Comparison of ENCODE assay signal across 9 cellular contexts in the genomic region with DNA sequence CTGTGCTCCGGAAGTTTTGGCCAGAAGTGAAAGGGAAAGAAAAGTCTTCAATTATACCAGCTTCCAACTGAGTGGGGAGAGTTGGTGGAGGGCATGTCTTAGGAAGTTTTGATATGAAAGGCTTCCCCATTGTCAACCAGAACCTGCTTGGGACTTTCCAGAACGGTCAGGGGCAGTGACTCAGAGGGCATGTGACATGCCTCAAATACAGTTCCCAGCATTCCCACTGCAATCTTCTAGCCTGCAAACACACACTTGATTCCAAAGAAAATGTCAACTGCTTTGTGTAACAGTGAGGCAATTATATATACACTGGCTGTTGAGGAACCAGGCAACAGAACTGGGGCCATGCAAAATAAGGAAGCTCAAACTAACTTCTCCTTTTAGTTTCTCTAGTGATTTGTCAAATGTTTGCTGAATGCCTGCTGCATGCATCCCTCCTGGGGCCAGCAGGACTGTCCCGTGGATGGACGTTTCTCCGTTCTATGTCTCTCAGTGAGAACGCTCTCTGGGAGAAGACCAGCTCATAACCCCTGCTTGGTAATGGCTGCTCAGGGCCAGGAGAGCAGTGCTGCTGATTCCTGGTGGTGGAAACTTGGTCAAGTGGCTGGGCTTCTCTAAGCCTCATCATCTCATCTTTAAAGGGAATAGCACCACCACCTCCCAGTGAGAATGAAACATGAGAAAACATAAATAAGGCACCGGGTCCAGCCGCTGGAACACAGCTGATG. TPM values are rescaled to one million over a fixed set of nuclear protein-coding genes. Genes with fewer than 3 reads are reported as not detected.
DNase-seq lines count a peak whose midpoint lies in the region; ATAC-seq and TF ChIP-seq lines count a peak whose summit lies in the region.
"Had no signal": no experiment of that assay in that cellular context is flagged by ENCODE, and none has a peak within 500 bp of the region (broad histone marks: within the 10 kb centered on the region; RNA-seq: fewer than 3 reads in every experiment).

No MANE protein-coding gene starts in this region.

- H3K27me3 ChIP-seq in CD8-positive, alpha-beta memory T cell (ENCODE audit: insufficient read depth, low read length, poor library complexity, severe bottlenecking), result no peaks in the 10 kb centered on the region

- H3K27me3 Mint-ChIP-seq in CD8-positive, alpha-beta memory T cell, result no peaks in the 10 kb centered on the region
- no peaks in the 10 kb centered on the region for H3K27me3 Mint-ChIP-seq in dendritic cell treated with granulocyte-macrophage colony-stimulating factor and Interleukin-4, amounts not matched to agents 40 ng/mL and 50 ng/mL, for 4 days

- POLR2A ChIA-PET in CD8-positive, alpha-beta memory T cell (lab: Charles Lee), result no interaction called here
- POLR2A ChIA-PET in OCI-LY7 (lab: Charles Lee), result interaction anchor here (0.6 to 0.8 kb wide), 2 partner anchors 9 to 1307 kb away, joined by 3 to 6 read pairs; no protein-coding TSS in a partner anchor

- no peaks in the 10 kb centered on the region for H3K36me3 ChIP-seq in CD8-positive, alpha-beta memory T cell (ENCODE audit: insufficient read depth, low read length)
- H3K36me3 ChIP-seq in OCI-LY7 (ENCODE audit: insufficient read depth, low read length) (peaks cover 16% of the 10 kb centered on the region; the same call in 1 of the 2 replicates), urinary bladder (ENCODE audit: insufficient read depth) (peaks cover 1% of the 10 kb centered on the region)

- H3K9me2 ChIP-seq in OCI-LY7 (ENCODE audit: insufficient read depth, low read length), result no peaks in the 10 kb centered on the region

- no TSS peak for BruUV-seq in OCI-LY7 (replicated peaks; lab: Mats Ljungman, UMichigan)

- H3K4me2 ChIP-seq in OCI-LY7 (ENCODE audit: low read length), result no peak overlapping the region

- 68% methylated on average over 8 of the region's 8 CpGs for WGBS in urinary bladder

- no peak for DNase-seq in CD8-positive, alpha-beta memory T cell
- DNase-seq in OCI-LY7 (ENCODE audit: low spot score) (peak; percentile 22), mesenteric fat pad (ENCODE audit: low spot score) (peak; percentile 67), activated gamma-delta T cell treated with Interleukin-2 at 50 U/mL for 16 hours (no peak)

- H3K9me3 Mint-ChIP-seq in CD8-positive, alpha-beta memory T cell, result no peaks in the 10 kb centered on the region
- no peaks in the 10 kb centered on the region for H3K9me3 Mint-ChIP-seq in dendritic cell treated with granulocyte-macrophage colony-stimulating factor and Interleukin-4, amounts not matched to agents 40 ng/mL and 50 ng/mL, for 4 days

- no peaks in the 10 kb centered on the region for H3K9me3 ChIP-seq in CD8-positive, alpha-beta memory T cell (ENCODE audit: low read length)
- H3K9me3 ChIP-seq in OCI-LY7 (ENCODE audit: low read length), result no peaks in the 10 kb centered on the region

- no peak overlapping the region for H3K4me3 ChIP-seq in CD8-positive, alpha-beta memory T cell (ENCODE audit: low read length)
- no peak overlapping the region for H3K4me3 ChIP-seq in OCI-LY7 (ENCODE audit: low read depth, low read length, poor library complexity, severe bottlenecking)
- H3K4me3 ChIP-seq in urinary bladder (ENCODE audit: low read depth, low read length), result no peak overlapping the region
- H3K4me3 ChIP-seq: K562 had no signal

- ATAC-seq in GM21786 (IDR thresholded peaks at IDR 0.05; ENCODE audit: unreplicated experiment) (peak; percentile 49), GM21526 (IDR thresholded peaks at IDR 0.05; ENCODE audit: low FRiP score, unreplicated experiment) (no peak)

- no peak overlapping the region for H3K27ac ChIP-seq in CD8-positive, alpha-beta memory T cell (ENCODE audit: low read depth, low read length)
- H3K27ac ChIP-seq in OCI-LY7 (ENCODE audit: low read depth, low read length, poor library complexity, severe bottlenecking) (peak overlapping the region; percentile 3), urinary bladder (ENCODE audit: low read depth) (peak overlapping the region; percentile 43)

- CTCF ChIA-PET in CD8-positive, alpha-beta memory T cell (lab: Charles Lee), result no interaction called here
- CTCF ChIA-PET in OCI-LY7 (lab: Charles Lee; ENCODE audit: unreplicated experiment), result no interaction called here

- no peak overlapping the region for H3K4me3 Mint-ChIP-seq in CD8-positive, alpha-beta memory T cell
- peak overlapping the region; percentile 59 for H3K4me3 Mint-ChIP-seq in dendritic cell treated with granulocyte-macrophage colony-stimulating factor and Interleukin-4, amounts not matched to agents 40 ng/mL and 50 ng/mL, for 4 days

- H2AFZ ChIP-seq in OCI-LY7 (ENCODE audit: low read length), result no peak overlapping the region

- H3K79me2 ChIP-seq in OCI-LY7 (ENCODE audit: insufficient read depth, low read depth, low read length), result no peaks in the 10 kb centered on the region

- peaks cover 0 to 4% (median 0%) of the 10 kb centered on the region in 3 donors for H3K4me1 Mint-ChIP-seq in CD8-positive, alpha-beta memory T cell
- peaks cover 54% of the 10 kb centered on the region for H3K4me1 Mint-ChIP-seq in dendritic cell treated with granulocyte-macrophage colony-stimulating factor and Interleukin-4, amounts not matched to agents 40 ng/mL and 50 ng/mL, for 4 days (ENCODE audit: low read depth)

- no peaks in the 10 kb centered on the region for H3K4me1 ChIP-seq in CD8-positive, alpha-beta memory T cell (ENCODE audit: insufficient read depth, low read length)
- H3K4me1 ChIP-seq in OCI-LY7 (ENCODE audit: insufficient read depth, low read length, poor library complexity, severe bottlenecking) (peaks cover 9% of the 10 kb centered on the region), urinary bladder (ENCODE audit: insufficient read depth) (no peaks in the 10 kb centered on the region)

- peaks cover 3 to 70% (median 20%) of the 10 kb centered on the region in 3 donors for H3K36me3 Mint-ChIP-seq in CD8-positive, alpha-beta memory T cell
- H3K36me3 Mint-ChIP-seq in dendritic cell treated with granulocyte-macrophage colony-stimulating factor and Interleukin-4, amounts not matched to agents 40 ng/mL and 50 ng/mL, for 4 days (ENCODE audit: low read depth), result peaks cover 93% of the 10 kb centered on the region

- no peaks in the 10 kb centered on the region for H4K20me1 ChIP-seq in OCI-LY7 (ENCODE audit: insufficient read depth, low read length)

- intact Hi-C loops in OCI-LY7 (cut with micrococcal nuclease; ENCODE audit: unreplicated experiment), result no loop called here
- intact Hi-C loops in dendritic cell treated with granulocyte-macrophage colony-stimulating factor and Interleukin-4, amounts not matched to agents 40 ng/mL and 50 ng/mL, for 4 days (cut with micrococcal nuclease), result loop anchor here (1.0 to 5.0 kb wide), 3 partner anchors 9 to 35 kb away; partner anchors contain the start of genes SLC25A29 and WDR25

- TF ChIP-seq CTCF in OCI-LY7 (conservative IDR thresholded peaks at IDR 0.05; ENCODE audit: low read length), result no peak

- peak overlapping the region in 5 of 8 donors; percentile 3 to 57 (median 42) for H3K27ac Mint-ChIP-seq in CD8-positive, alpha-beta memory T cell
- peak overlapping the region; percentile 96 for H3K27ac Mint-ChIP-seq in dendritic cell treated with granulocyte-macrophage colony-stimulating factor and Interleukin-4, amounts not matched to agents 40 ng/mL and 50 ng/mL, for 4 days

RNA-seq across cellular contexts. Expression of gene SLC25A47, which starts 18.3 kb away (rescaled TPM):
- not detected for total RNA-seq in CD8-positive, alpha-beta memory T cell
- polyA plus RNA-seq in CD8-positive, alpha-beta memory T cell, result not detected
- 0.44 TPM in 1 of 2 replicates, not detected in the other for total RNA-seq in OCI-LY7 (2014; rRNA removed; shearing (Covaris generic))
- not detected in 2 replicates for total RNA-seq in OCI-LY7 (2022)
- total RNA-seq in mesenteric fat pad, result not detected
- total RNA-seq in urinary bladder, result not detected
- 0.08 TPM for polyA plus RNA-seq in urinary bladder
- polyA plus RNA-seq: K562 had no signal

RNA-seq across cellular contexts. Expression of gene WDR25, which starts 34.8 kb away (rescaled TPM):
- total RNA-seq in CD8-positive, alpha-beta memory T cell, result 1 to 10 TPM; 7.8 to 9.1 TPM
- 10.4 TPM for polyA plus RNA-seq in CD8-positive, alpha-beta memory T cell
- total RNA-seq in OCI-LY7 (2014; rRNA removed; shearing (Covaris generic)), result 6.5 and 8.5 TPM in 2 replicates
- total RNA-seq in OCI-LY7 (2022) (8.2 and 8.9 TPM in 2 replicates), mesenteric fat pad (8.7 TPM), urinary bladder (9.5 TPM)
- polyA plus RNA-seq in urinary bladder, result 9.0 TPM

RNA-seq across cellular contexts. Expression of gene SLC25A29, which starts 35.2 kb away (rescaled TPM):
- total RNA-seq in CD8-positive, alpha-beta memory T cell, result 10 to 100 TPM; 10.4 to 10.5 TPM
- polyA plus RNA-seq in CD8-positive, alpha-beta memory T cell, result 7.0 TPM
- total RNA-seq in OCI-LY7 (2014; rRNA removed; shearing (Covaris generic)), result 34.8 and 37.4 TPM in 2 replicates
- total RNA-seq in OCI-LY7 (2022) (14.6 and 18.1 TPM in 2 replicates), mesenteric fat pad (20.0 TPM), urinary bladder (14.6 TPM)
- polyA plus RNA-seq in urinary bladder, result 34.3 TPM

Comparison
In these comparisons a context has a peak if more than half of its experiments do, and no peak if none do; other contexts are left out.
1. DNase-seq: peak in OCI-LY7 (single experiment) and mesenteric fat pad (single experiment); none in CD8-positive, alpha-beta memory T cell (0 of 5) and activated gamma-delta T cell treated with Interleukin-2 at 50 U/mL for 16 hours (single experiment).